Comparison of ENCODE assay signal across 32 cellular contexts in genomic region chr1:5458248-5458647, GRCh38.
"Had no signal": no experiment of that assay in that cellular context is flagged by ENCODE, and none has a peak within 500 bp of the region (broad histone marks: within the 10 kb centered on the region; RNA-seq: fewer than 3 reads in every experiment).

No MANE protein-coding gene starts in this region.

- H3K9me3 ChIP-seq: ascending aorta had no signal

- DNase-seq: activated CD4-positive, alpha-beta memory T cell treated with anti-CD3 and anti-CD28 coated beads, Interleukin-2, amount 10 ng/mL, durations not matched to agents 7 days and 5 days; activated CD4-positive, alpha-beta T cell treated with anti-CD3 and anti-CD28 coated beads for 1 hour; activated CD4-positive, alpha-beta T cell treated with anti-CD3 and anti-CD28 coated beads for 36 hours; activated CD4-positive, alpha-beta T cell treated with anti-CD3 and anti-CD28 coated beads for 48 hours; activated CD4-positive, alpha-beta T cell treated with anti-CD3 and anti-CD28 coated beads, Interleukin-2, amount 10 ng/mL, durations not matched to agents 7 days and 5 days; activated CD4-positive, alpha-beta T cell treated with anti-CD3 and anti-CD28 coated beads, Interleukin-2, amount 50 U/mL, for 48 hours; activated CD4-positive, CD25-positive, alpha-beta regulatory T cell; activated CD8-positive, alpha-beta memory T cell treated with anti-CD3 and anti-CD28 coated beads for 24 hours; activated CD8-positive, alpha-beta memory T cell treated with anti-CD3 and anti-CD28 coated beads, Interleukin-2, amount 10 ng/mL, durations not matched to agents 7 days and 5 days; activated CD8-positive, alpha-beta memory T cell treated with anti-CD3 and anti-CD28 coated beads, Interleukin-2, amount 50 U/mL, for 48 hours; activated CD8-positive, alpha-beta T cell treated with anti-CD3 and anti-CD28 coated beads, Interleukin-2, amount 10 ng/mL, durations not matched to agents 7 days and 5 days; activated effector memory CD4-positive, alpha-beta T cell treated with anti-CD3 and anti-CD28 coated beads, Interleukin-2, amount 50 U/mL, for 16 hours; activated gamma-delta T cell treated with Interleukin-2 at 50 U/mL for 16 hours; activated naive CD4-positive, alpha-beta T cell; activated naive CD4-positive, alpha-beta T cell treated with anti-CD3 and anti-CD28 coated beads, Interleukin-2, amount 10 ng/mL, durations not matched to agents 7 days and 5 days; activated naive CD8-positive, alpha-beta T cell treated with anti-CD3 and anti-CD28 coated beads, Interleukin-2, amount 10 ng/mL, durations not matched to agents 7 days and 5 days; activated naive CD8-positive, alpha-beta T cell treated with anti-CD3 and anti-CD28 coated beads, Interleukin-2, amount 50 U/mL, for 24 hours; activated T-cell treated with anti-CD3 and anti-CD28 coated beads, Interleukin-2, amount 50 U/mL, for 24 hours; activated T-cell treated with anti-CD3 and anti-CD28 coated beads, Interleukin-2, amount 50 U/mL, for 72 hours; amygdala; anterior cingulate cortex; brain microvascular endothelial cell; cerebellar nuclear complex; T-cell; T-helper 2 cell; T-helper 9 cell had no signal

- ATAC-seq: activated CD4-positive, alpha-beta T cell treated with anti-CD3 and anti-CD28 coated beads for 36 hours; activated CD4-positive, CD25-positive, alpha-beta regulatory T cell treated with anti-CD3 and anti-CD28 coated beads, Interleukin-2, amount 50 U/mL, for 24 hours; activated CD8-positive, alpha-beta memory T cell treated with anti-CD3 and anti-CD28 coated beads, Interleukin-2, amount 10 ng/mL, durations not matched to agents 7 days and 5 days; activated CD8-positive, alpha-beta T cell treated with anti-CD3 and anti-CD28 coated beads, Interleukin-2, amount 10 ng/mL, durations not matched to agents 7 days and 5 days; activated naive CD8-positive, alpha-beta T cell treated with anti-CD3 and anti-CD28 coated beads, Interleukin-2, amount 50 U/mL, for 24 hours; activated T-cell treated with anti-CD3 and anti-CD28 coated beads, Interleukin-2, amount 50 U/mL, for 72 hours; activated T-helper 17 cell treated with anti-CD3 and anti-CD28 coated beads, Interleukin-2, amount 50 U/mL, for 72 hours; T-cell; WTC11 had no signal

- H3K36me3 ChIP-seq: ascending aorta, brain microvascular endothelial cell, breast epithelium had no signal

- H3K27ac ChIP-seq: ascending aorta, brain microvascular endothelial cell, breast epithelium, VCaP had no signal

- H3K27me3 ChIP-seq: ascending aorta, brain microvascular endothelial cell had no signal

- H3K4me1 ChIP-seq: ascending aorta, breast epithelium had no signal

- H3K4me3 ChIP-seq: ascending aorta, breast epithelium had no signal
